Comparison of ENCODE assay signal across 1 cellular context in genomic region chr11:125902315-125902926, GRCh38.
A peak's percentile ranks its signal among the peaks of the same experiment; 100 is the strongest.
TF ChIP-seq lines count a peak whose summit lies in the region.

No MANE protein-coding gene starts in this region.

TF ChIP-seq in K562, 482 proteins besides CTCF, POLR2A, EP300 and RAD21:
- TF ChIP-seq CREB1 (IDR thresholded peaks at IDR 0.05): no peak
- no peak for TF ChIP-seq CREB1 (CRISPR knock-in tag; IDR thresholded peaks at IDR 0.05)
- TF ChIP-seq PREB (CRISPR knock-in tag; IDR thresholded peaks at IDR 0.05): no peak
- TF ChIP-seq ELF1 (tag; IDR thresholded peaks at IDR 0.05): peak; percentile 13; the same call in 1 of the 2 replicates
- no peak for TF ChIP-seq BCL6 (CRISPR knock-in tag; IDR thresholded peaks at IDR 0.05)
- peak; percentile 55; the same call in 1 of the 2 replicates for TF ChIP-seq VEZF1 (CRISPR knock-in tag; IDR thresholded peaks at IDR 0.05)
- TF ChIP-seq NEUROD1 (IDR thresholded peaks at IDR 0.05; ENCODE audit: borderline replicate concordance, low read depth, low read length, partially characterized antibody): no peak
- TF ChIP-seq HEY1 (CRISPR knock-in tag; IDR thresholded peaks at IDR 0.05; ENCODE audit: borderline replicate concordance): no peak
- TF ChIP-seq RFX7 (CRISPR knock-in tag; IDR thresholded peaks at IDR 0.05): no peak
- no peak for TF ChIP-seq SMC3 (conservative IDR thresholded peaks at IDR 0.05; ENCODE audit: insufficient read depth, low read depth, low read length)
- TF ChIP-seq ZNF384 (IDR thresholded peaks at IDR 0.05; ENCODE audit: low read depth, low read length): peak; percentile 43; the same call in 1 of the 2 replicates
- TF ChIP-seq GTF2B (IDR thresholded peaks at IDR 0.05; ENCODE audit: extremely low read depth, insufficient read length): no peak
- no peak for TF ChIP-seq NFIC (IDR thresholded peaks at IDR 0.05)
- peak; percentile 16 to 87 (median 67) for TF ChIP-seq YY1 (IDR thresholded peaks at IDR 0.05; ENCODE audit: borderline replicate concordance in 1 of 3, control insufficient read depth in 1 of 3, extremely low read depth in 1 of 3, insufficient read depth in 3 of 3, insufficient read length in 1 of 3, insufficient replicate concordance in 2 of 3, low read depth in 1 of 3, low read length in 2 of 3)
- TF ChIP-seq BRCA1 (IDR thresholded peaks at IDR 0.05): no peak
- TF ChIP-seq BRCA1 (CRISPR knock-in tag; IDR thresholded peaks at IDR 0.05): no peak
- no peak for TF ChIP-seq ZNF3 (CRISPR knock-in tag; IDR thresholded peaks at IDR 0.05)
- no peak for TF ChIP-seq ZNF639 (CRISPR knock-in tag; conservative IDR thresholded peaks at IDR 0.05 in 1 of 2, IDR thresholded peaks at IDR 0.05 in 1 of 2)
- no peak for TF ChIP-seq ZSCAN32 (CRISPR knock-in tag; IDR thresholded peaks at IDR 0.05)
- 0 out of 2 replicates have a peak, but pooled peaks have one; percentile 19 for TF ChIP-seq ZNF644 (tag; IDR thresholded peaks at IDR 0.05; ENCODE audit: low read depth)
